Comparison of ENCODE assay signal across 26 cellular contexts in the genomic region with DNA sequence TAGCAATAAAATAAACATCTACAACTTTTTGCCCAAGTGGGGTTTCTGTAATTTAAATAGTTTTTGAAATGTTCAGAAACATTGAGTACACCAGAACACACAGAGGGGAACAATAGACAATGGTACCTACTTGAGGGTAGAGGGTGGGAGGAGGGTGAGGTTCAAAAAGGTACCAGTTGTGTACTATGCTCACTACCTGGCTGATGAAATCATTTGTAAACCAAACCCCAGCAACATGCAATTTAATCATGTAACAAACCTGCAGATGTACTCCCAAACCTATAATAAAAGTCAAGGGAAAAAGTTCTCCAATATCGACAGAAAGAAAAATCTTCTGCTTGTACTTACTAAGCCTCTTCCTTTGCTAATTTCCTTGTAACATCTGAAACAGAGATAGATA.
"Had no signal": no experiment of that assay in that cellular context is flagged by ENCODE, and none has a peak within 500 bp of the region (broad histone marks: within the 10 kb centered on the region; RNA-seq: fewer than 3 reads in every experiment).

No MANE protein-coding gene starts in this region.

- DNase-seq: cortex of kidney; effector memory CD8-positive, alpha-beta T cell; hypothalamus; immature natural killer cell; islet precursor cell; kidney glomerular epithelial cell; left colon; left ventricle myocardium inferior; lower lobe of right lung; natural killer cell; pancreas; stimulated activated CD4-positive, alpha-beta T cell treated with anti-CD3 and anti-CD28 coated beads, Interleukin-12 subunit alpha, Interleukin-12 subunit beta, amount 100 ng/mL, for 4 hours; stimulated activated CD4-positive, alpha-beta T cell treated with anti-CD3 and anti-CD28 coated beads, Interleukin-1b, Interleukin-23, amount 100 ng/mL, for 48 hours; stimulated activated CD4-positive, alpha-beta T cell treated with anti-CD3 and anti-CD28 coated beads, Interleukin-4, amount 100 ng/mL, for 1 hour; stimulated activated CD8-positive, alpha-beta memory T cell treated with anti-CD3 and anti-CD28 coated beads, Interleukin-4, amount 100 ng/mL, for 48 hours; stimulated activated naive CD4-positive, alpha-beta T cell; stimulated activated naive CD8-positive, alpha-beta T cell treated with anti-CD3 and anti-CD28 coated beads, Interleukin-15, amount 100 ng/mL, for 72 hours; transverse colon; upper lobe of right lung; uterus had no signal

- H3K4me1 ChIP-seq: lower lobe of right lung, pancreas, right atrium auricular region, transverse colon, upper lobe of right lung, uterus had no signal

- H3K27me3 ChIP-seq: neutrophil, pancreas, right atrium auricular region, suprapubic skin, transverse colon, upper lobe of right lung, uterus had no signal

- H3K36me3 Mint-ChIP-seq: natural killer cell had no signal

- H3K36me3 ChIP-seq: left ventricle myocardium inferior, lower lobe of right lung, neutrophil, pancreas, right atrium auricular region, suprapubic skin, transverse colon, upper lobe of right lung, uterus had no signal

- H3K4me3 ChIP-seq: left ventricle myocardium inferior, lower lobe of right lung, pancreas, right atrium auricular region, smooth muscle cell, suprapubic skin, transverse colon, upper lobe of right lung, uterus had no signal

- H3K9me3 Mint-ChIP-seq: effector memory CD8-positive, alpha-beta T cell; immature natural killer cell; natural killer cell had no signal

- H3K4me3 Mint-ChIP-seq: effector memory CD8-positive, alpha-beta T cell; immature natural killer cell; natural killer cell; neural crest cell; stimulated activated naive CD8-positive, alpha-beta T cell treated with anti-CD3 and anti-CD28 coated beads, Interleukin-15, amount 100 ng/mL, for 72 hours had no signal

- H3K9me3 ChIP-seq: left ventricle myocardium inferior, lower lobe of right lung, neutrophil, pancreas, right atrium auricular region, suprapubic skin, transverse colon, upper lobe of right lung, uterus had no signal

- H3K4me2 ChIP-seq: smooth muscle cell had no signal

- ATAC-seq: effector memory CD8-positive, alpha-beta T cell; left colon; lower lobe of right lung; natural killer cell; pancreas; sciatic nerve; stimulated activated naive CD8-positive, alpha-beta T cell treated with anti-CD3 and anti-CD28 coated beads, Interleukin-15, amount 100 ng/mL, for 72 hours; upper lobe of right lung had no signal

- H3K27ac ChIP-seq: left ventricle myocardium inferior, lower lobe of right lung, neutrophil, pancreas, right atrium auricular region, suprapubic skin, transverse colon, upper lobe of right lung, uterus had no signal

- H3K27me3 Mint-ChIP-seq: effector memory CD8-positive, alpha-beta T cell; stimulated activated naive CD8-positive, alpha-beta T cell treated with anti-CD3 and anti-CD28 coated beads, Interleukin-15, amount 100 ng/mL, for 72 hours had no signal

- H3K27ac Mint-ChIP-seq: immature natural killer cell; natural killer cell; stimulated activated naive CD8-positive, alpha-beta T cell treated with anti-CD3 and anti-CD28 coated beads, Interleukin-15, amount 100 ng/mL, for 72 hours had no signal
